Comparison of ENCODE assay signal across 9 cellular contexts in the genomic region with DNA sequence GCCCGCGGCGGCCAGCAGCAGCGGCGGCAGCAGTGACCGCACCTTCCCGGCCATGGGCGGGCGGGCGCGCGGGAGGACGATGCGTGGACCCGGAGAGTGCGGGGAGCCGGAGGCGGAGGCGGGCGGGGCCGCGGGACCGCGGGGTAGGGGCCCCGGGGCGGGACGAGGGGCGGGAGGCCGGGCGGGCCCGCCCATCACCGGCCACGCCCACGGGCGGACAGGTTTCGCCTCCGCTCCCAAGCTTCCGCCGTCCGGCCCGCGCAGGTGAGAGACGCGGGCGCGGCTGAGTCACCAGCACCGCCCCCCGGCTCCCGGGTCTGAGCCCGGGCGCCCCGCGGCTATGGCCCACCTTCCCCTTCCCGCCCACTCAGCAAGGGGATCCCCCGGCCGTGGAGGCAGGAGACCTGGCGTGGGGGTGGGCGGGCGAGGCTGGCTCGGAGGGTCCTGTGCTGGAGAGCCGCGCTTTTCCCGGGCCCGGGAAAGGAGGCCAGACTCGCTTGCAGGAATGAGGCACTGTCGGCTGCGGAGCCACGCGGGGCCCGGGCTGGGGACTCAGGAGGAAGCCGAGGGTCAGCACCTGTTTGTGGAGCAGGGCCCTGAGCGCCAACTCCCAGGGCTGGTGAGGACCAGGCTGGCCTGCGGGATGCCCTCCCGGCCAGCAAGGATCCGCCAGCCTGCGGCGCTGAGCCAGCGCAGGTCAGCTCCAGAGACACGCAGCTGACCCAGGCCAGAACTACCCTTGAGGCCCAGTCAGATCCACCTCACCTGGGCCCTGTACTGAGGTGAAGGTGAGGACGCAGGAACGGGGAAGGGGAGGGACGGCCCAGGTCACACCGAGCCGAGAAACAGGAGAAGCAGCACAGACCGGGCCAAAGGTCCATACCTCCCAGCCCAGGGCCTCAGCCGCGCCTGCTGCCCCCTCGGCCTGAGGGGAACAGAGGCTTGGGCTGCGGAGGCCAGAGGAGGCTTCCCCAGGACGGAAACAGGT. TPM values are rescaled to one million over a fixed set of nuclear protein-coding genes. Genes with fewer than 3 reads are reported as not detected.
DNase-seq lines count a peak whose midpoint lies in the region; ATAC-seq and TF ChIP-seq lines count a peak whose summit lies in the region.
"Had no signal": no experiment of that assay in that cellular context is flagged by ENCODE, and none has a peak within 500 bp of the region (broad histone marks: within the 10 kb centered on the region; RNA-seq: fewer than 3 reads in every experiment).

A gene (minus strand): TSS at position 118 of the 988 bp plus-strand sequence. CDS start 64 bp downstream, at position 54.

- H3K27ac Mint-ChIP-seq in activated B cell treated with CpG ODN at 0.5 μM for 24 hours, result no peak within 1 kb of the TSS

- H3K27ac ChIP-seq in skin epidermis, result peak within 1 kb of the TSS in 11 of 21 experiments; percentile 28 to 67 (median 57)

- CTCF ChIA-PET in activated B cell treated with CpG ODN at 0.5 μM for 24 hours (lab: Charles Lee), result no interaction called here

- H3K4me1 Mint-ChIP-seq in activated B cell treated with CpG ODN at 0.5 μM for 24 hours, result peaks cover 3% of the 10 kb centered on the region

- POLR2A ChIA-PET in activated B cell treated with CpG ODN at 0.5 μM for 24 hours (lab: Charles Lee), result no interaction called here

- DNase-seq in NCI-H146 (lab: John Stamatoyannopoulos, UW) (peak; percentile 65), NCI-H146 treated with DMSO at 0.1 percent for 48 hours (lab: John Stamatoyannopoulos, UW; ENCODE audit: unreplicated experiment) (no peak), activated B cell treated with CpG ODN at 0.5 μM for 24 hours (peak; percentile 36), germinal center (ENCODE audit: low spot score) (peak; percentile 62), GM10266 (ENCODE audit: extremely low spot score) (no peak)

- H3K4me3 Mint-ChIP-seq in activated B cell treated with CpG ODN at 0.5 μM for 24 hours, result no peak within 1 kb of the TSS

- peaks cover 16% of the 10 kb centered on the region for H3K27me3 Mint-ChIP-seq in activated B cell treated with CpG ODN at 0.5 μM for 24 hours

- ATAC-seq in activated B cell treated with CpG ODN at 0.5 μM for 24 hours (ENCODE audit: low read depth) (peak; percentile 70), GM21825 (IDR thresholded peaks at IDR 0.05; ENCODE audit: unreplicated experiment) (no peak), HG02981 (IDR thresholded peaks at IDR 0.05; ENCODE audit: unreplicated experiment) (no peak)

- H3K9me3 Mint-ChIP-seq in activated B cell treated with CpG ODN at 0.5 μM for 24 hours, result no peaks in the 10 kb centered on the region

- H3K4me3 ChIP-seq in skin epidermis, result peak within 1 kb of the TSS; percentile 17 to 58 (median 28)

- no peaks in the 10 kb centered on the region for H3K36me3 Mint-ChIP-seq in activated B cell treated with CpG ODN at 0.5 μM for 24 hours (ENCODE audit: low read depth)

- TF ChIP-seq CTCF in activated B cell treated with CpG ODN at 0.5 μM for 24 hours (IDR thresholded peaks at IDR 0.05), result no peak
- TF ChIP-seq CTCF in GM10266 (IDR thresholded peaks at IDR 0.05; ENCODE audit: control insufficient read depth, insufficient read depth, low read depth, missing control alignments), result no peak

- intact Hi-C loops in activated B cell treated with CpG ODN at 0.5 μM for 24 hours (cut with micrococcal nuclease), result no loop called here

RNA-seq across cellular contexts. Expression of the gene that starts here (rescaled TPM):
- not detected in 2 replicates for total RNA-seq in activated B cell treated with CpG ODN at 0.5 μM for 24 hours
- total RNA-seq: glomerular endothelial cell had no signal

Comparison
In these comparisons a context has a peak if more than half of its experiments do, and no peak if none do; other contexts are left out.
1. DNase-seq: peak in NCI-H146 (single experiment) and germinal center (single experiment); none in NCI-H146 treated with DMSO at 0.1 percent for 48 hours (single experiment) and GM10266 (single experiment).
2. Peak in DNase-seq and ATAC-seq in activated B cell treated with CpG ODN at 0.5 μM for 24 hours; RNA of the gene not detected or under 1 TPM.